Comparison of ENCODE assay signal across 9 cellular contexts in the genomic region with DNA sequence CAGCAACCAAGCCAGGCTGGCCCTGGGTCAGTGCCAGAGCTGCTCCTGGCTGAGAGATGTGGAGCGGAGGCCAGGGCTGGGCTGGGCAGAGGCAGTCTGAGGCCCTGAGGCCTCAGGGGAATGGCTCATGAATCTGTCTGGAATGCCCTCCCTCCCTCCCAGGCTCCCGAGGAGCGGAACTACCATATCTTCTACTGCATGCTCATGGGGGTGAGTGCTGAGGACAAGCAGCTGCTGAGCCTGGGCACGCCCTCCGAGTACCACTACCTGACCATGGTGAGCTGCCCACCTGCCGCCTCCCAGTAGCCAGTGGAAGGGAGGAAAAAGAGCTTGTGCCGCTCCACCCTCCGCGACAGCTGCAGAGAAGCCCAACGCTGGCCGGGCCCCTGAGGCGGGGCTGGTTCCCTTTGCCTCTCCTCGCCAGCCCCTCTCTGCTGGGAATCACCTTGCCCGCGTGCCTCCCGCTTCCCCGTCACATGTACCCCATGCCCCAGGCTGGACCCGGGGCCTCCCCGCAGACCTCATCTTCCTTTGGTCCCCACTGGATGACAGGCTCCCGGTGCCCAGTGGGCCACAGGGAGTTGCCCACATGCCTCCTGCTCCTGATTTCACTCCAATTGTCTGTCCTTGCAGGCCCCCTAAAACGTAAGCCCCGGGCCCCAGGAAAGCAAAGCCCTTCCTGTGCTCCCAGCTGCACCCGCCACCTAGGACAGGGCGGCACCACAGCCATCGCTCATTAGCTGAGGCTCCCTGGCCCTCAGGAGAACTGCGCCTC. TPM values are rescaled to one million over a fixed set of nuclear protein-coding genes. Genes with fewer than 3 reads are reported as not detected.
A peak's percentile ranks its signal among the peaks of the same experiment; 100 is the strongest.
DNase-seq lines count a peak whose midpoint lies in the region; ATAC-seq and TF ChIP-seq lines count a peak whose summit lies in the region.
"Had no signal": no experiment of that assay in that cellular context is flagged by ENCODE, and none has a peak within 500 bp of the region (broad histone marks: within the 10 kb centered on the region; RNA-seq: fewer than 3 reads in every experiment).

No MANE protein-coding gene starts in this region.

- no peak for TF ChIP-seq POLR2A in prostate gland (IDR thresholded peaks at IDR 0.05)

- no peak overlapping the region for H3K27ac Mint-ChIP-seq in activated B cell treated with CpG ODN at 0.5 μM for 24 hours

- H3K79me2 ChIP-seq in DOHH2 (ENCODE audit: control insufficient read depth, low read length), result no peaks in the 10 kb centered on the region

- H3F3A ChIP-seq in DOHH2 (ENCODE audit: control insufficient read depth, insufficient read depth), result peaks cover 8% of the 10 kb centered on the region

- H3K4me1 ChIP-seq in DOHH2 (ENCODE audit: control insufficient read depth, low read length) (peaks cover 48% of the 10 kb centered on the region), prostate gland (replicated peaks) (no peaks in the 10 kb centered on the region)

- no peaks in the 10 kb centered on the region for H3K27me3 Mint-ChIP-seq in activated B cell treated with CpG ODN at 0.5 μM for 24 hours

- CTCF ChIA-PET in activated B cell treated with CpG ODN at 0.5 μM for 24 hours (lab: Charles Lee), result interaction anchor here (0.8 to 3.7 kb wide), 3 partner anchors 15 to 186 kb away, joined by 3 to 15 read pairs (median 15); no protein-coding TSS in a partner anchor

- H3K36me3 Mint-ChIP-seq in activated B cell treated with CpG ODN at 0.5 μM for 24 hours (ENCODE audit: low read depth), result no peaks in the 10 kb centered on the region

- no peak for TF ChIP-seq CTCF in DOHH2 (IDR thresholded peaks at IDR 0.05; ENCODE audit: low read depth, low read length, poor library complexity, severe bottlenecking)
- TF ChIP-seq CTCF in activated B cell treated with CpG ODN at 0.5 μM for 24 hours (IDR thresholded peaks at IDR 0.05), result no peak
- no peak for TF ChIP-seq CTCF in prostate gland (IDR thresholded peaks at IDR 0.05)

- intact Hi-C loops in activated B cell treated with CpG ODN at 0.5 μM for 24 hours (cut with micrococcal nuclease) (loop anchor here (5.0 kb wide), 1 partner anchor 126 kb away; the partner anchor contains the start of gene SFT2D3), Right ventricle myocardium superior (cut with DNase I) (no loop called here), prostate gland (cut with DNase I) (no loop called here)

- no peaks in the 10 kb centered on the region for H3K9me3 Mint-ChIP-seq in activated B cell treated with CpG ODN at 0.5 μM for 24 hours

- peaks cover 64% of the 10 kb centered on the region for H3K4me1 Mint-ChIP-seq in activated B cell treated with CpG ODN at 0.5 μM for 24 hours

- H4K20me1 ChIP-seq in DOHH2 (ENCODE audit: control insufficient read depth, insufficient read depth, low read depth, low read length), result no peaks in the 10 kb centered on the region

- H3K36me3 ChIP-seq in DOHH2 (ENCODE audit: control insufficient read depth, low read length) (no peaks in the 10 kb centered on the region), prostate gland (no peaks in the 10 kb centered on the region)

- H3K27ac ChIP-seq in DOHH2 (ENCODE audit: low read depth, low read length) (no peak overlapping the region), prostate gland (no peak overlapping the region)
- H3K27ac ChIP-seq: PC-9 had no signal

- H3K27me3 ChIP-seq in DOHH2 (ENCODE audit: control insufficient read depth, low read length) (peaks cover 24% of the 10 kb centered on the region), prostate gland (replicated peaks; ENCODE audit: insufficient read depth) (no peaks in the 10 kb centered on the region)

- DNase-seq in activated B cell treated with CpG ODN at 0.5 μM for 24 hours (no peak), Right ventricle myocardium superior (peak; percentile 91), prostate gland (ENCODE audit: low spot score) (peak; percentile 83), retina (no peak)
- DNase-seq in activated CD4-positive, alpha-beta T cell treated with anti-CD3 and anti-CD28 coated beads for 4 hours, result no peak

- peak overlapping the region; percentile 55 for H3K4me3 ChIP-seq in DOHH2 (ENCODE audit: low read length)
- H3K4me3 ChIP-seq in prostate gland, result no peak overlapping the region
- H3K4me3 ChIP-seq: PC-9 had no signal

- WGBS in prostate gland, result 66% methylated on average over 21 of the region's 26 CpGs

- H3K9me3 ChIP-seq in DOHH2 (ENCODE audit: control insufficient read depth, insufficient read depth, low read length), result no peaks in the 10 kb centered on the region
- H3K9me3 ChIP-seq in prostate gland, result no peaks in the 10 kb centered on the region

- H3K4me2 ChIP-seq in DOHH2 (ENCODE audit: low read length), result peak overlapping the region; percentile 79
- H3K4me2 ChIP-seq: PC-9 had no signal

- POLR2A ChIA-PET in activated B cell treated with CpG ODN at 0.5 μM for 24 hours (lab: Charles Lee), result interaction anchor here (1.2 kb wide), 1 partner anchor 50 kb away, joined by 3 read pairs; the partner anchor contains the start of gene IWS1

- ATAC-seq in activated B cell treated with CpG ODN at 0.5 μM for 24 hours (ENCODE audit: low read depth), result no peak
- peak; percentile 96 for ATAC-seq in Right ventricle myocardium superior (ENCODE audit: poor library complexity)
- no peak for ATAC-seq in HG03469 (IDR thresholded peaks at IDR 0.05; ENCODE audit: unreplicated experiment)
- ATAC-seq in HG03521 (IDR thresholded peaks at IDR 0.05; ENCODE audit: unreplicated experiment), result no peak

- H3K9me2 ChIP-seq in DOHH2 (replicated peaks; ENCODE audit: control insufficient read depth, low read length), result no peaks in the 10 kb centered on the region

- peak overlapping the region; percentile 50 for H3K4me3 Mint-ChIP-seq in activated B cell treated with CpG ODN at 0.5 μM for 24 hours

RNA-seq across cellular contexts. Expression of gene MYO7B, which starts 41.1 kb away (rescaled TPM):
- total RNA-seq in activated B cell treated with CpG ODN at 0.5 μM for 24 hours (3.0 and 3.4 TPM in 2 replicates), Right ventricle myocardium superior (0.32 TPM), prostate gland (1 to 10 TPM in 1 of 2 donors, not detected in 1; 1.4 TPM)
- total RNA-seq: PC-9 had no signal

RNA-seq across cellular contexts. Expression of gene IWS1, which starts 50.3 kb away (rescaled TPM):
- total RNA-seq in activated B cell treated with CpG ODN at 0.5 μM for 24 hours (45.6 and 49.3 TPM in 2 replicates), Right ventricle myocardium superior (57.7 TPM), prostate gland (10 to 100 TPM; 36.6 to 42.3 TPM)

Comparison
In these comparisons a context has a peak if more than half of its experiments do, and no peak if none do; other contexts are left out.
1. DNase-seq: peak in Right ventricle myocardium superior (single experiment) and prostate gland (single experiment); none in activated B cell treated with CpG ODN at 0.5 μM for 24 hours (single experiment), retina (single experiment) and activated CD4-positive, alpha-beta T cell treated with anti-CD3 and anti-CD28 coated beads for 4 hours (0 of 2).